In the genomic region with DNA sequence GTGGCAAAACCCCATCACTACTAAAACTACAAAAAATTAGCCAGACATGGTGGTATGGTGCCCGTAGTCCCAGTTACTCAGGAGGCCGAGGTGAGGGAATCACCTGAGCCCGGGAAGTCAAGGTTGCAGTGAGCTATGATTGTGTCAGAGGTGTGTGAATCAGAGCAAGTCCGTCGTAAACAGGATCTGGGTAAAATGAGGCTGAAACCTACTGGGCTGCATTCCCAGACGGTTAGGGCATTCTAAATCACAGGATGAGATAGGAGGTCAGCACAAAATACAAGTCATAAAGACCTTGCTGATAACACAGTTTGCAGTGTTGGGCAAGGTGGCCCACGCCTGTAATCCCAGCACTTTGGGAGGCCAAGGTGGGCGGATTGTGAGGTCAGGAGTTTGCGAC, we compare ENCODE assay signal across 22 cellular contexts. TPM values are rescaled to one million over a fixed set of nuclear protein-coding genes. Genes with fewer than 3 reads are reported as not detected.
DNase-seq lines count a peak whose midpoint lies in the region; ATAC-seq and TF ChIP-seq lines count a peak whose summit lies in the region.
"Had no signal": no experiment of that assay in that cellular context is flagged by ENCODE, and none has a peak within 500 bp of the region (broad histone marks: within the 10 kb centered on the region; RNA-seq: fewer than 3 reads in every experiment).

No MANE protein-coding gene starts in this region.

- H3K9me3 ChIP-seq in HCT116 (ENCODE audit: control insufficient read depth in 1 of 2, insufficient read depth in 1 of 2, low read depth in 1 of 2, low read length in 2 of 2) (peaks cover 0 to 3% of the 10 kb centered on the region in 2 experiments; a peak in 1 of 4 replicates), prostate gland (no peaks in the 10 kb centered on the region)
- H3K9me3 ChIP-seq: ascending aorta, sigmoid colon had no signal

- peak overlapping the region; percentile 23 for H2AFZ ChIP-seq in HCT116 (ENCODE audit: low read depth, low read length, poor library complexity, severe bottlenecking)

- no TSS peak for BruUV-seq in HCT116 (replicated peaks; lab: Mats Ljungman, UMichigan)

- CTCF ChIA-PET in HCT116 (lab: Charles Lee), result interaction anchor here (1.2 kb wide), 1 partner anchor 694 kb away, joined by 3 read pairs; no protein-coding TSS in a partner anchor

- H3K27me3 ChIP-seq in HCT116 (ENCODE audit: insufficient read depth, low read length) (no peaks in the 10 kb centered on the region), prostate gland (replicated peaks; ENCODE audit: insufficient read depth) (no peaks in the 10 kb centered on the region)
- H3K27me3 ChIP-seq: ascending aorta, sigmoid colon had no signal

- H4K20me1 ChIP-seq in HCT116 (ENCODE audit: insufficient read depth), result no peaks in the 10 kb centered on the region

- no peak for DNase-seq in HCT116 (ENCODE audit: low read depth, low spot score)
- peak; percentile 91 for DNase-seq in amniotic epithelial cell (ENCODE audit: low read depth)
- DNase-seq in iris pigment epithelial cell (ENCODE audit: low read depth), result peak; percentile 68
- no peak for DNase-seq in prostate gland (ENCODE audit: low spot score)
- no peak for DNase-seq in nucleus accumbens (lab: John Stamatoyannopoulos, UW)
- no peak for DNase-seq in left ventricle myocardium superior
- no peak for DNase-seq in activated gamma-delta T cell treated with Interleukin-2 at 50 U/mL for 16 hours
- DNase-seq in sciatic nerve (ENCODE audit: low spot score), result no peak
- DNase-seq: activated CD4-positive, alpha-beta T cell treated with anti-CD3 and anti-CD28 coated beads, Interleukin-2, amount 10 ng/mL, durations not matched to agents 24 days and 14 days; activated naive CD4-positive, alpha-beta T cell treated with anti-CD3 and anti-CD28 coated beads, Interleukin-2, amount 50 U/mL, for 16 hours; C1 segment of cervical spinal cord; DMS 273 treated with DMSO at 0.1 percent for 48 hours; effector CD8-positive, alpha-beta T cell; GDM1; Karpas-422; naive thymus-derived CD4-positive, alpha-beta T cell; NCI-H1105; NCI-H2029; sigmoid colon had no signal

- intact Hi-C loops in HCT116 (cut with micrococcal nuclease), result loop anchor here (5.0 kb wide), 1 partner anchor 139 kb away; no protein-coding TSS in a partner anchor
- intact Hi-C loops in prostate gland (cut with DNase I), result loop anchor here (5.0 to 10.0 kb wide), 3 partner anchors 119 to 227 kb away; a partner anchor contains a TSS
- intact Hi-C loops in left ventricle myocardium superior (cut with micrococcal nuclease), result no loop called here
- intact Hi-C loops in sciatic nerve (cut with DNase I), result no loop called here

- H3K4me1 ChIP-seq in HCT116 (ENCODE audit: control insufficient read depth in 1 of 2, insufficient read depth in 2 of 2, low read length in 2 of 2) (peaks cover 10 to 30% of the 10 kb centered on the region in 2 experiments), prostate gland (replicated peaks) (no peaks in the 10 kb centered on the region)

- no peak overlapping the region for H3K27ac ChIP-seq in HCT116 (ENCODE audit: low read depth, low read length)
- H3K27ac ChIP-seq in prostate gland, result no peak overlapping the region
- H3K27ac ChIP-seq: ascending aorta, sigmoid colon, VCaP had no signal

- 76% methylated on average over 9 of the region's 9 CpGs for WGBS in prostate gland

- no peak for TF ChIP-seq RAD21 in HCT116 (IDR thresholded peaks at IDR 0.05; ENCODE audit: low read depth)

- TF ChIP-seq POLR2A in HCT116 (IDR thresholded peaks at IDR 0.05; ENCODE audit: borderline replicate concordance, extremely low read depth, insufficient read depth, insufficient read length) (no peak), prostate gland (IDR thresholded peaks at IDR 0.05) (peak; percentile 14)

- TF ChIP-seq CTCF in HCT116 (IDR thresholded peaks at IDR 0.05 in 2 of 3, conservative IDR thresholded peaks at IDR 0.05 in 1 of 3; ENCODE audit: borderline replicate concordance in 1 of 3, insufficient read depth in 1 of 3, low read depth in 2 of 3, low read length in 2 of 3), result no peak
- no peak for TF ChIP-seq CTCF in prostate gland (IDR thresholded peaks at IDR 0.05)

- POLR2A ChIA-PET in HCT116 (lab: Charles Lee), result interaction anchor here (0.6 kb wide), 1 partner anchor 53 kb away, joined by 8 read pairs; no protein-coding TSS in a partner anchor

- H3K4me3 ChIP-seq in HCT116 (replicated peaks in 1 of 2; ENCODE audit: low read depth in 1 of 2, low read length in 2 of 2) (no peak overlapping the region), prostate gland (no peak overlapping the region)
- H3K4me3 ChIP-seq: ascending aorta, sigmoid colon had no signal

- H3K9me2 ChIP-seq in HCT116 (ENCODE audit: insufficient read depth), result no peaks in the 10 kb centered on the region

- ATAC-seq in HCT116, result no peak
- no peak for ATAC-seq in left ventricle myocardium superior
- ATAC-seq in sciatic nerve, result no peak
- ATAC-seq: naive thymus-derived CD4-positive, alpha-beta T cell; Panc1 had no signal

- no peak overlapping the region for H3K9ac ChIP-seq in HCT116 (ENCODE audit: low read length)

- H3K36me3 ChIP-seq in HCT116 (ENCODE audit: control insufficient read depth in 1 of 2, insufficient read depth in 2 of 2, low read length in 2 of 2) (no peaks in the 10 kb centered on the region), prostate gland (no peaks in the 10 kb centered on the region)
- H3K36me3 ChIP-seq: ascending aorta, sigmoid colon had no signal

- peak overlapping the region; percentile 23; the same call in 1 of the 2 replicates for H3K4me2 ChIP-seq in HCT116 (ENCODE audit: low read length)

- H3K79me2 ChIP-seq in HCT116 (ENCODE audit: insufficient read depth, low read length), result peaks cover 17% of the 10 kb centered on the region

- RAD21 ChIA-PET in HCT116 (lab: Charles Lee; ENCODE audit: low non-redundant PET in 1 of 2, low total read pairs in 2 of 2, uncharacterized antibody in 2 of 2, unreplicated experiment in 2 of 2), result interaction anchor here in 1 of 2 experiments (0.6 kb wide), 1 partner anchor 21 kb away, joined by 3 read pairs; no protein-coding TSS in a partner anchor

TF ChIP-seq in HCT116, 20 proteins besides CTCF, POLR2A, EP300 and RAD21 (continues in another document):
- no peak for TF ChIP-seq SP1 (IDR thresholded peaks at IDR 0.05; ENCODE audit: low read depth)
- TF ChIP-seq SRF (IDR thresholded peaks at IDR 0.05; ENCODE audit: low read depth), result no peak
- no peak for TF ChIP-seq EZH2 (IDR thresholded peaks at IDR 0.05)
- TF ChIP-seq YY1 (IDR thresholded peaks at IDR 0.05; ENCODE audit: extremely low read depth, insufficient replicate concordance, low read depth, low read length), result no peak
- TF ChIP-seq CBX3 (IDR thresholded peaks at IDR 0.05; ENCODE audit: low read depth), result no peak
- TF ChIP-seq, protein P1, sequence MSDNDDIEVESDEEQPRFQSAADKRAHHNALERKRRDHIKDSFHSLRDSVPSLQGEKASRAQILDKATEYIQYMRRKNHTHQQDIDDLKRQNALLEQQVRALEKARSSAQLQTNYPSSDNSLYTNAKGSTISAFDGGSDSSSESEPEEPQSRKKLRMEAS (IDR thresholded peaks at IDR 0.05), result no peak
- no peak for TF ChIP-seq FOSL1 (IDR thresholded peaks at IDR 0.05; ENCODE audit: low read depth)
- TF ChIP-seq JUND (IDR thresholded peaks at IDR 0.05), result no peak
- TF ChIP-seq ZNF274 (IDR thresholded peaks at IDR 0.05; ENCODE audit: low read depth, low read length), result no peak
- TF ChIP-seq ELF1 (IDR thresholded peaks at IDR 0.05; ENCODE audit: borderline replicate concordance, low read depth), result no peak
- no peak for TF ChIP-seq CEBPB (IDR thresholded peaks at IDR 0.05; ENCODE audit: low read depth)
- no peak for TF ChIP-seq EGR1 (IDR thresholded peaks at IDR 0.05; ENCODE audit: low read depth)
- TF ChIP-seq, protein P2, sequence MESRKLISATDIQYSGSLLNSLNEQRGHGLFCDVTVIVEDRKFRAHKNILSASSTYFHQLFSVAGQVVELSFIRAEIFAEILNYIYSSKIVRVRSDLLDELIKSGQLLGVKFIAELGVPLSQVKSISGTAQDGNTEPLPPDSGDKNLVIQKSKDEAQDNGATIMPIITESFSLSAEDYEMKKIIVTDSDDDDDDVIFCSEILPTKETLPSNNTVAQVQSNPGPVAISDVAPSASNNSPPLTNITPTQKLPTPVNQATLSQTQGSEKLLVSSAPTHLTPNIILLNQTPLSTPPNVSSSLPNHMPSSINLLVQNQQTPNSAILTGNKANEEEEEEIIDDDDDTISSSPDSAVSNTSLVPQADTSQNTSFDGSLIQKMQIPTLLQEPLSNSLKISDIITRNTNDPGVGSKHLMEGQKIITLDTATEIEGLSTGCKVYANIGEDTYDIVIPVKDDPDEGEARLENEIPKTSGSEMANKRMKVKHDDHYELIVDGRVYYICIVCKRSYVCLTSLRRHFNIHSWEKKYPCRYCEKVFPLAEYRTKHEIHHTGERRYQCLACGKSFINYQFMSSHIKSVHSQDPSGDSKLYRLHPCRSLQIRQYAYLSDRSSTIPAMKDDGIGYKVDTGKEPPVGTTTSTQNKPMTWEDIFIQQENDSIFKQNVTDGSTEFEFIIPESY (IDR thresholded peaks at IDR 0.05; ENCODE audit: extremely low read depth, insufficient replicate concordance, low read length), result no peak
- no peak for TF ChIP-seq POLR2AphosphoS5 (IDR thresholded peaks at IDR 0.05; ENCODE audit: low read depth, low read length)

RNA-seq across cellular contexts. Expression of a gene that starts 1.9 kb away (rescaled TPM):
- total RNA-seq in HCT116 (2021; ENCODE audit: unreplicated experiment) (58.6 TPM), prostate gland (100 to 1,000 TPM; 105 to 125 TPM), left ventricle myocardium superior (223 TPM), sciatic nerve (122 TPM)
- polyA plus RNA-seq in HCT116 (2012), result 63.3 and 67.8 TPM in 2 replicates

RNA-seq across cellular contexts. Expression of a gene that starts 29.7 kb away (rescaled TPM):
- total RNA-seq in HCT116 (2021; ENCODE audit: unreplicated experiment) (130 TPM), prostate gland (100 to 1,000 TPM; 172 to 203 TPM), left ventricle myocardium superior (222 TPM), sciatic nerve (58.8 TPM)
- polyA plus RNA-seq in HCT116 (2012), result 142 and 187 TPM in 2 replicates

RNA-seq across cellular contexts. Expression of a gene that starts 29.9 kb away (rescaled TPM):
- total RNA-seq in HCT116 (2021; ENCODE audit: unreplicated experiment) (67.1 TPM), prostate gland (10 to 100 TPM; 10.8 to 11.6 TPM), left ventricle myocardium superior (19.0 TPM), sciatic nerve (9.3 TPM)
- polyA plus RNA-seq in HCT116 (2012), result 53.0 and 55.4 TPM in 2 replicates
- total RNA-seq: ascending aorta had no signal

RNA-seq across cellular contexts. Expression of a gene that starts 29.9 kb away (rescaled TPM):
- 51.9 TPM for total RNA-seq in HCT116 (2021; ENCODE audit: unreplicated experiment)
- polyA plus RNA-seq in HCT116 (2012), result 26.8 and 31.6 TPM in 2 replicates
- 10 to 100 TPM; 36.8 to 43.5 TPM for total RNA-seq in prostate gland
- 16.2 TPM for total RNA-seq in left ventricle myocardium superior
- total RNA-seq in sciatic nerve, result 35.6 TPM

RNA-seq across cellular contexts. Expression of a gene that starts 53.0 kb away (rescaled TPM):
- total RNA-seq in HCT116 (2021; ENCODE audit: unreplicated experiment), result 0.05 TPM
- polyA plus RNA-seq in HCT116 (2012), result 0.01 TPM in 2 replicates
- 1 to 10 TPM; 2.4 to 8.2 TPM for total RNA-seq in prostate gland
- 4.4 TPM for total RNA-seq in left ventricle myocardium superior
- 29.2 TPM for total RNA-seq in sciatic nerve

Comparison
In these comparisons a context has a peak if more than half of its experiments do, and no peak if none do; other contexts are left out.
1. DNase-seq: peak in amniotic epithelial cell (single experiment) and iris pigment epithelial cell (single experiment); none in HCT116 (single experiment), prostate gland (single experiment), nucleus accumbens (0 of 56), left ventricle myocardium superior (single experiment), activated gamma-delta T cell treated with Interleukin-2 at 50 U/mL for 16 hours (single experiment) and sciatic nerve (single experiment).
2. intact Hi-C loops: an anchor here in HCT116 (5.0 kb wide) and prostate gland (5.0 to 10.0 kb wide); none called in left ventricle myocardium superior and sciatic nerve.